In genomic region chr5:91332267-91333044, GRCh38 we compare ENCODE assay signal across 8 cellular contexts. TPM values are rescaled to one million over a fixed set of nuclear protein-coding genes. Genes with fewer than 3 reads are reported as not detected.
A peak's percentile ranks its signal among the peaks of the same experiment; 100 is the strongest.
DNase-seq lines count a peak whose midpoint lies in the region; ATAC-seq and TF ChIP-seq lines count a peak whose summit lies in the region.

No MANE protein-coding gene starts in this region.

- H3K27ac ChIP-seq in SJSA1 = peak overlapping the region; percentile 60
- no peak overlapping the region for H3K27ac ChIP-seq in aorta (ENCODE audit: low read depth in 1 of 2, low read length in 2 of 2)
- H3K27ac ChIP-seq in prostate gland = no peak overlapping the region

- peaks cover 22% of the 10 kb centered on the region for H3K4me1 ChIP-seq in SJSA1 (replicated peaks)
- H3K4me1 ChIP-seq in aorta (ENCODE audit: control insufficient read depth in 1 of 2, insufficient read depth in 2 of 2, low read length in 2 of 2) = no peaks in the 10 kb centered on the region
- H3K4me1 ChIP-seq in prostate gland (replicated peaks) = no peaks in the 10 kb centered on the region

- no peak for TF ChIP-seq CTCF in prostate gland (IDR thresholded peaks at IDR 0.05)

- DNase-seq in EL (peak; percentile 80), SJSA1 (ENCODE audit: low read depth in 1 of 2, low spot score in 2 of 2) (peak; percentile 60 to 71), iPS-NIHi7 (ENCODE audit: extremely low spot score) (peak; percentile 40), aorta (no peak), SIG-M5 (lab: John Stamatoyannopoulos, UW) (no peak), prostate gland (ENCODE audit: low spot score) (no peak), left colon (no peak)

- no peak overlapping the region for H3K4me3 ChIP-seq in SJSA1
- H3K4me3 ChIP-seq in aorta (ENCODE audit: low read length in 2 of 2) = no peak overlapping the region
- H3K4me3 ChIP-seq in prostate gland = no peak overlapping the region

- intact Hi-C loops in aorta (cut with DNase I) = no loop called here
- intact Hi-C loops in prostate gland (cut with DNase I) = no loop called here
- intact Hi-C loops in left colon (cut with DNase I, micrococcal nuclease) = no loop called here

- ATAC-seq in HG02610 (IDR thresholded peaks at IDR 0.05; ENCODE audit: unreplicated experiment) (peak; percentile 69), aorta (ENCODE audit: low FRiP score) (no peak), left colon (no peak)

- no peak for TF ChIP-seq POLR2A in prostate gland (IDR thresholded peaks at IDR 0.05)

- 51 to 60% methylated on average over 8 of the region's 8 CpGs for WGBS in aorta, 2 donors
- WGBS in prostate gland = 53% methylated on average over 8 of the region's 8 CpGs

- no peaks in the 10 kb centered on the region for H3K9me3 ChIP-seq in SJSA1 (replicated peaks)
- H3K9me3 ChIP-seq in aorta (ENCODE audit: control insufficient read depth, low read length) = no peaks in the 10 kb centered on the region
- no peaks in the 10 kb centered on the region for H3K9me3 ChIP-seq in prostate gland

- H3K27me3 ChIP-seq in SJSA1 (replicated peaks) (no peaks in the 10 kb centered on the region), aorta (ENCODE audit: control insufficient read depth in 1 of 2, insufficient read depth in 2 of 2, low read length in 1 of 2) (no peaks in the 10 kb centered on the region), prostate gland (replicated peaks; ENCODE audit: insufficient read depth) (no peaks in the 10 kb centered on the region)

- no peaks in the 10 kb centered on the region for H3K36me3 ChIP-seq in SJSA1
- H3K36me3 ChIP-seq in aorta (ENCODE audit: control insufficient read depth in 1 of 2, insufficient read depth in 2 of 2, low read length in 1 of 2) = no peaks in the 10 kb centered on the region
- no peaks in the 10 kb centered on the region for H3K36me3 ChIP-seq in prostate gland

RNA-seq across cellular contexts. Expression of gene ARRDC3, which starts 50.7 kb away (rescaled TPM):
- 22.2 and 25.1 TPM in 2 replicates for total RNA-seq in SJSA1 (2014; rRNA removed; shearing (Covaris generic))
- total RNA-seq in aorta = 10 to 100 TPM; 45.6 to 72.2 TPM
- 10 to 100 TPM; 11.4 to 13.0 TPM for polyA plus RNA-seq in aorta
- total RNA-seq in prostate gland = 10 to 100 TPM; 31.4 to 54.9 TPM
- 10 to 100 TPM; 14.5 to 33.0 TPM for total RNA-seq in left colon

Comparison
In these comparisons a context has a peak if more than half of its experiments do, and no peak if none do; other contexts are left out.
1. DNase-seq: peak in EL (single experiment), SJSA1 (2 of 2) and iPS-NIHi7 (single experiment); none in aorta (0 of 2), SIG-M5 (single experiment), prostate gland (single experiment) and left colon (0 of 2).